Comparison of ENCODE assay signal across 19 cellular contexts in the genomic region with DNA sequence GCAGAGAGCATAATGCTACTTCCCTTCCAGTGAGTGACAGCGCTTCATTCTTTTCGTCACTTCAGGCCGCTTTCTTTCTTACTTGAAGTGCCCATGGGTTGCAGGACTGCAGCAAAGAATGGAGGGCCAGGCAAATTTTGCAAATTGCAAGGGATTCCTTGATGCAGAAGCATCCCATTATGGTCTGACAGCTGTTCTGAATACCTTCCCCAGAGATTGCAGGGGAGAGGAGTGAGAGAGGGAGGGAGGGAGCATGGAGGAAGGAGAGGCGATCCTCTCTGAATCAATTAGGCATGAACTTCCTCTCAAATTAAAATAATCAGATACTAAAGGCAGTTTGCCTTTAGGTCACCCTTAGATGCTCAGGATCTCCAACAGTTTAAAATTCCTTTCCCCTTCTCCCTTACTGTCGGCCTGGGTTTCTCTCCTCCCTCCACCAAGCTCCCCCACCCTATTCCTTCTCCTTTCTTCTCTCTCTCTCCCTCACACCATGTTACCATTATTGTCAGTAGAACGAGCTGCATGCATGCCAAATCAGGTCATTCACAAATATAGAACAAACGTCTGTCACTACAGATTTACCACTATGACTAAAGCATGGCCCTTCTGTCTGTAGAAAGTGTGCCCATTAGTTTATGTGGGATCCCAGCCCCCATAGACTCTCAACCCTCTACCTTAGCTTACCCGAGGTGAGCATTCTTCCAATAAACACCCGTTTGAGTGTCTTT.
DNase-seq lines count a peak whose midpoint lies in the region; ATAC-seq and TF ChIP-seq lines count a peak whose summit lies in the region.
"Had no signal": no experiment of that assay in that cellular context is flagged by ENCODE, and none has a peak within 500 bp of the region (broad histone marks: within the 10 kb centered on the region; RNA-seq: fewer than 3 reads in every experiment).

No MANE protein-coding gene starts in this region.

- no peak overlapping the region for H3K4me3 ChIP-seq in endodermal cell (ENCODE audit: low read length)
- H3K4me3 ChIP-seq: A549, right lobe of liver had no signal

- TF ChIP-seq CTCF in endodermal cell (conservative IDR thresholded peaks at IDR 0.05) (no peak), chondrocyte (IDR thresholded peaks at IDR 0.05) (no peak)

- no peaks in the 10 kb centered on the region for H3K27me3 Mint-ChIP-seq in endodermal cell (ENCODE audit: insufficient read depth)
- no peaks in the 10 kb centered on the region for H3K27me3 Mint-ChIP-seq in naive thymus-derived CD8-positive, alpha-beta T cell
- peaks cover 4% of the 10 kb centered on the region for H3K27me3 Mint-ChIP-seq in chondrocyte (ENCODE audit: low read depth)
- H3K27me3 Mint-ChIP-seq: activated CD8-positive, alpha-beta memory T cell treated with anti-CD3 and anti-CD28 coated beads, Interleukin-2, amount 10 ng/mL, durations not matched to agents 7 days and 5 days; activated naive CD4-positive, alpha-beta T cell treated with anti-CD3 and anti-CD28 coated beads, Interleukin-2, amount 50 U/mL, for 24 hours; T-cell had no signal

- H3K9me3 Mint-ChIP-seq in endodermal cell (peaks cover 13% of the 10 kb centered on the region), chondrocyte (ENCODE audit: low read depth) (no peaks in the 10 kb centered on the region)
- H3K9me3 Mint-ChIP-seq in naive thymus-derived CD8-positive, alpha-beta T cell, result no peaks in the 10 kb centered on the region
- H3K9me3 Mint-ChIP-seq: activated naive CD4-positive, alpha-beta T cell treated with anti-CD3 and anti-CD28 coated beads, Interleukin-2, amount 50 U/mL, for 24 hours; IgD-negative memory B cell; T-cell had no signal

- DNase-seq in NCI-H82 (lab: John Stamatoyannopoulos, UW), result peak; percentile 50
- no peak for DNase-seq in NCI-H82 treated with DMSO at 0.1 percent for 48 hours (lab: John Stamatoyannopoulos, UW; ENCODE audit: unreplicated experiment)
- peak; percentile 75 for DNase-seq in NCI-H2171 (lab: John Stamatoyannopoulos, UW)
- no peak for DNase-seq in endodermal cell
- DNase-seq in retina, result peak; percentile 85
- DNase-seq in naive thymus-derived CD8-positive, alpha-beta T cell, result no peak
- no peak for DNase-seq in chondrocyte (ENCODE audit: low spot score)
- no peak for DNase-seq in iPS-NIHi11 (ENCODE audit: low spot score)
- DNase-seq: activated CD4-positive, alpha-beta T cell treated with anti-CD3 and anti-CD28 coated beads for 4 hours; activated CD8-positive, alpha-beta memory T cell treated with anti-CD3 and anti-CD28 coated beads, Interleukin-2, amount 10 ng/mL, durations not matched to agents 7 days and 5 days; GDM1; right lobe of liver; SHP77; T-cell had no signal

- no peak overlapping the region for H3K9ac ChIP-seq in endodermal cell (ENCODE audit: extremely low read depth, low read length, poor library complexity, severe bottlenecking)

- H3K4me3 Mint-ChIP-seq in endodermal cell (no peak overlapping the region), chondrocyte (ENCODE audit: unreplicated experiment) (no peak overlapping the region)
- H3K4me3 Mint-ChIP-seq in naive thymus-derived CD8-positive, alpha-beta T cell, result no peak overlapping the region
- H3K4me3 Mint-ChIP-seq: activated CD8-positive, alpha-beta memory T cell treated with anti-CD3 and anti-CD28 coated beads, Interleukin-2, amount 10 ng/mL, durations not matched to agents 7 days and 5 days; activated naive CD4-positive, alpha-beta T cell treated with anti-CD3 and anti-CD28 coated beads, Interleukin-2, amount 50 U/mL, for 24 hours; activated T-helper 1 cell treated with anti-CD3 and anti-CD28 coated beads, Interleukin-12 subunit alpha, Interleukin-12 subunit beta, Interleukin-2, Interleukin-4 antibody, amounts not matched to agents 30 ng/mL and 10 ng/mL and 1 ng/mL, durations not matched to agents 14 hours and 24 hours and 36 hours; T-cell had no signal

- 81% methylated on average over 4 to 9 of the region's 9 CpGs for WGBS in endodermal cell (ENCODE audit: insufficient coverage in 1 of 2, insufficient read length in 1 of 2), 2 experiments

- H3K4me1 Mint-ChIP-seq in endodermal cell (peaks cover 17% of the 10 kb centered on the region), chondrocyte (ENCODE audit: low read depth) (no peaks in the 10 kb centered on the region)
- H3K4me1 Mint-ChIP-seq in naive thymus-derived CD8-positive, alpha-beta T cell, result no peaks in the 10 kb centered on the region
- H3K4me1 Mint-ChIP-seq: activated naive CD4-positive, alpha-beta T cell treated with anti-CD3 and anti-CD28 coated beads, Interleukin-2, amount 50 U/mL, for 24 hours had no signal

- H3K36me3 Mint-ChIP-seq in endodermal cell (ENCODE audit: low read depth), result peaks cover 56% of the 10 kb centered on the region
- H3K36me3 Mint-ChIP-seq in naive thymus-derived CD8-positive, alpha-beta T cell, result peaks cover 0 to 3% (median 0%) of the 10 kb centered on the region in 3 donors
- H3K36me3 Mint-ChIP-seq in chondrocyte (ENCODE audit: low read depth), result no peaks in the 10 kb centered on the region
- H3K36me3 Mint-ChIP-seq: activated CD8-positive, alpha-beta memory T cell treated with anti-CD3 and anti-CD28 coated beads, Interleukin-2, amount 10 ng/mL, durations not matched to agents 7 days and 5 days; activated naive CD4-positive, alpha-beta T cell treated with anti-CD3 and anti-CD28 coated beads, Interleukin-2, amount 50 U/mL, for 24 hours; IgD-negative memory B cell; T-cell had no signal

- POLR2A ChIA-PET in naive thymus-derived CD8-positive, alpha-beta T cell (lab: Charles Lee), result no interaction called here

- no peaks in the 10 kb centered on the region for H3K4me1 ChIP-seq in endodermal cell (ENCODE audit: control insufficient read depth, insufficient read depth, low read length)
- H3K4me1 ChIP-seq: A549, right lobe of liver had no signal

- no peaks in the 10 kb centered on the region for H3K36me3 ChIP-seq in endodermal cell (ENCODE audit: control insufficient read depth, insufficient read depth, low read length)
- H3K36me3 ChIP-seq: right lobe of liver had no signal

- H3K27ac Mint-ChIP-seq in endodermal cell (no peak overlapping the region), chondrocyte (ENCODE audit: unreplicated experiment) (no peak overlapping the region)
- H3K27ac Mint-ChIP-seq in naive thymus-derived CD8-positive, alpha-beta T cell, result no peak overlapping the region
- H3K27ac Mint-ChIP-seq: activated CD8-positive, alpha-beta memory T cell treated with anti-CD3 and anti-CD28 coated beads, Interleukin-2, amount 10 ng/mL, durations not matched to agents 7 days and 5 days; activated naive CD4-positive, alpha-beta T cell treated with anti-CD3 and anti-CD28 coated beads, Interleukin-2, amount 50 U/mL, for 24 hours; activated T-helper 1 cell treated with anti-CD3 and anti-CD28 coated beads, Interleukin-12 subunit alpha, Interleukin-12 subunit beta, Interleukin-2, Interleukin-4 antibody, amounts not matched to agents 30 ng/mL and 10 ng/mL and 1 ng/mL, durations not matched to agents 14 hours and 24 hours and 36 hours; T-cell had no signal

- ATAC-seq in naive thymus-derived CD8-positive, alpha-beta T cell, result no peak
- ATAC-seq: A549; activated CD8-positive, alpha-beta memory T cell treated with anti-CD3 and anti-CD28 coated beads, Interleukin-2, amount 10 ng/mL, durations not matched to agents 7 days and 5 days; right lobe of liver; T-cell had no signal

- no peaks in the 10 kb centered on the region for H3K27me3 ChIP-seq in endodermal cell (ENCODE audit: control insufficient read depth, insufficient read depth, low read length, poor library complexity, severe bottlenecking)
- H3K27me3 ChIP-seq: right lobe of liver had no signal

- no peaks in the 10 kb centered on the region for H3K9me3 ChIP-seq in endodermal cell (ENCODE audit: control insufficient read depth, low read length)
- H3K9me3 ChIP-seq: A549, right lobe of liver had no signal

- H3K27ac ChIP-seq in endodermal cell (ENCODE audit: low read depth, low read length), result peak overlapping the region; percentile 1
- H3K27ac ChIP-seq: A549, C4-2B, right lobe of liver had no signal

Comparison
In these comparisons a context has a peak if more than half of its experiments do, and no peak if none do; other contexts are left out.
1. DNase-seq: peak in NCI-H82 (single experiment), NCI-H2171 (single experiment) and retina (single experiment); none in NCI-H82 treated with DMSO at 0.1 percent for 48 hours (single experiment), endodermal cell (single experiment), naive thymus-derived CD8-positive, alpha-beta T cell (0 of 10), chondrocyte (single experiment) and iPS-NIHi11 (single experiment).